Comparison of ENCODE assay signal across 28 cellular contexts in genomic region chr5:44697025-44697424, GRCh38.
"Had no signal": no experiment of that assay in that cellular context is flagged by ENCODE, and none has a peak within 500 bp of the region (broad histone marks: within the 10 kb centered on the region; RNA-seq: fewer than 3 reads in every experiment).

No MANE protein-coding gene starts in this region.

- H3K9me3 Mint-ChIP-seq: activated CD4-positive, alpha-beta T cell treated with anti-CD3 and anti-CD28 coated beads, Interleukin-2, amount 10 ng/mL, durations not matched to agents 7 days and 5 days; activated naive CD8-positive, alpha-beta T cell treated with anti-CD3 and anti-CD28 coated beads, Interleukin-2, amount 10 ng/mL, durations not matched to agents 7 days and 5 days; activated T-cell treated with anti-CD3 and anti-CD28 coated beads, Interleukin-2, amount 50 U/mL, for 24 hours; T-helper 1 cell treated with Interleukin-12 subunit alpha and Interleukin-12 subunit beta and Interleukin-4 antibody, amounts not matched to agents 30 μg/mL and 1 μg/mL, for 36 hours; T-helper 2 cell treated with Interferon-gamma antibody and Interleukin-4, amounts not matched to agents 5 μg/mL and 100 μg/mL, for 36 hours had no signal

- H3K4me3 ChIP-seq: ascending aorta, cardiac muscle cell, K562, SJCRH30 had no signal

- H3K9me3 ChIP-seq: ascending aorta, SJCRH30, SK-N-SH had no signal

- DNase-seq: activated CD4-positive, alpha-beta T cell treated with anti-CD3 and anti-CD28 coated beads for 36 hours; activated CD4-positive, alpha-beta T cell treated with anti-CD3 and anti-CD28 coated beads, Interleukin-2, amount 10 ng/mL, durations not matched to agents 7 days and 5 days; activated CD4-positive, alpha-beta T cell treated with anti-CD3 and anti-CD28 coated beads, Interleukin-2, amount 50 U/mL, for 48 hours; activated CD8-positive, alpha-beta T cell treated with anti-CD3 and anti-CD28 coated beads, Interleukin-2, amount 10 ng/mL, durations not matched to agents 7 days and 5 days; activated gamma-delta T cell; activated naive CD4-positive, alpha-beta T cell treated with Interleukin-2 at 50 U/mL for 16 hours; activated naive CD8-positive, alpha-beta T cell treated with anti-CD3 and anti-CD28 coated beads, Interleukin-2, amount 10 ng/mL, durations not matched to agents 7 days and 5 days; activated T-cell treated with anti-CD3 and anti-CD28 coated beads, Interleukin-2, amount 50 U/mL, for 24 hours; amygdala; NCI-H1048; NCI-H1436 treated with DMSO at 0.1 percent for 48 hours; NCI-H1694 treated with DMSO at 0.1 percent for 48 hours; NCI-H2029; NCI-H345; NCI-H524 treated with DMSO at 0.1 percent for 48 hours; OCI-M1; SHP77; SJCRH30; SK-N-SH had no signal

- ATAC-seq: activated CD4-positive, alpha-beta T cell treated with anti-CD3 and anti-CD28 coated beads for 36 hours; activated CD4-positive, CD25-positive, alpha-beta regulatory T cell treated with anti-CD3 and anti-CD28 coated beads, Interleukin-2, amount 50 U/mL, for 24 hours; activated CD8-positive, alpha-beta T cell treated with anti-CD3 and anti-CD28 coated beads, Interleukin-2, amount 10 ng/mL, durations not matched to agents 7 days and 5 days; K562 had no signal

- H3K4me1 Mint-ChIP-seq: activated CD4-positive, alpha-beta T cell treated with anti-CD3 and anti-CD28 coated beads for 36 hours; activated CD4-positive, alpha-beta T cell treated with anti-CD3 and anti-CD28 coated beads, Interleukin-2, amount 10 ng/mL, durations not matched to agents 7 days and 5 days; activated naive CD4-positive, alpha-beta T cell treated with anti-CD3 and anti-CD28 coated beads, Interleukin-2, amount 50 U/mL, for 24 hours; activated naive CD8-positive, alpha-beta T cell treated with anti-CD3 and anti-CD28 coated beads, Interleukin-2, amount 10 ng/mL, durations not matched to agents 7 days and 5 days; central memory CD8-positive, alpha-beta T cell had no signal

- H3K27me3 Mint-ChIP-seq: activated CD4-positive, alpha-beta T cell treated with anti-CD3 and anti-CD28 coated beads, Interleukin-2, amount 10 ng/mL, durations not matched to agents 7 days and 5 days; activated naive CD4-positive, alpha-beta T cell treated with anti-CD3 and anti-CD28 coated beads, Interleukin-2, amount 50 U/mL, for 24 hours; activated naive CD8-positive, alpha-beta T cell treated with anti-CD3 and anti-CD28 coated beads, Interleukin-2, amount 10 ng/mL, durations not matched to agents 7 days and 5 days; activated T-cell treated with anti-CD3 and anti-CD28 coated beads, Interleukin-2, amount 50 U/mL, for 24 hours; central memory CD8-positive, alpha-beta T cell had no signal

- H3K4me1 ChIP-seq: ascending aorta, SJCRH30 had no signal

- H3K36me3 Mint-ChIP-seq: activated naive CD4-positive, alpha-beta T cell treated with anti-CD3 and anti-CD28 coated beads, Interleukin-2, amount 50 U/mL, for 24 hours; activated naive CD8-positive, alpha-beta T cell treated with anti-CD3 and anti-CD28 coated beads, Interleukin-2, amount 10 ng/mL, durations not matched to agents 7 days and 5 days had no signal

- H3K4me3 Mint-ChIP-seq: activated CD4-positive, alpha-beta T cell treated with anti-CD3 and anti-CD28 coated beads for 36 hours; activated CD4-positive, alpha-beta T cell treated with anti-CD3 and anti-CD28 coated beads, Interleukin-2, amount 10 ng/mL, durations not matched to agents 7 days and 5 days; activated CD8-positive, alpha-beta T cell treated with anti-CD3 and anti-CD28 coated beads, Interleukin-2, amount 10 ng/mL, durations not matched to agents 7 days and 5 days; activated naive CD4-positive, alpha-beta T cell treated with anti-CD3 and anti-CD28 coated beads, Interleukin-2, amount 50 U/mL, for 24 hours; activated naive CD8-positive, alpha-beta T cell treated with anti-CD3 and anti-CD28 coated beads, Interleukin-2, amount 10 ng/mL, durations not matched to agents 7 days and 5 days; activated T-cell treated with anti-CD3 and anti-CD28 coated beads, Interleukin-2, amount 50 U/mL, for 24 hours; central memory CD8-positive, alpha-beta T cell; T-helper 1 cell treated with Interleukin-12 subunit alpha and Interleukin-12 subunit beta and Interleukin-4 antibody, amounts not matched to agents 30 μg/mL and 1 μg/mL, for 36 hours; T-helper 2 cell treated with Interferon-gamma antibody and Interleukin-4, amounts not matched to agents 5 μg/mL and 100 μg/mL, for 36 hours had no signal

- H3K27me3 ChIP-seq: ascending aorta, cardiac muscle cell, SJCRH30 had no signal

- H3K36me3 ChIP-seq: ascending aorta, cardiac muscle cell, SJCRH30 had no signal

- H3K9ac ChIP-seq: SK-N-SH had no signal

- H3K27ac ChIP-seq: ascending aorta, cardiac muscle cell, SJCRH30 had no signal

- H3K27ac Mint-ChIP-seq: activated CD4-positive, alpha-beta T cell treated with anti-CD3 and anti-CD28 coated beads for 36 hours; activated CD4-positive, alpha-beta T cell treated with anti-CD3 and anti-CD28 coated beads, Interleukin-2, amount 10 ng/mL, durations not matched to agents 7 days and 5 days; activated CD8-positive, alpha-beta T cell treated with anti-CD3 and anti-CD28 coated beads, Interleukin-2, amount 10 ng/mL, durations not matched to agents 7 days and 5 days; activated naive CD4-positive, alpha-beta T cell treated with anti-CD3 and anti-CD28 coated beads, Interleukin-2, amount 50 U/mL, for 24 hours; activated naive CD8-positive, alpha-beta T cell treated with anti-CD3 and anti-CD28 coated beads, Interleukin-2, amount 10 ng/mL, durations not matched to agents 7 days and 5 days; activated T-cell treated with anti-CD3 and anti-CD28 coated beads, Interleukin-2, amount 50 U/mL, for 24 hours; activated T-helper 2 cell treated with anti-CD3 and anti-CD28 coated beads, Interferon-gamma antibody, Interleukin-2, Interleukin-4, amounts not matched to agents 10 μg/mL and 5 μg/mL and 100 μg/mL, durations not matched to agents 14 hours and 24 hours and 36 hours; T-helper 1 cell treated with Interleukin-12 subunit alpha and Interleukin-12 subunit beta and Interleukin-4 antibody, amounts not matched to agents 30 μg/mL and 1 μg/mL, for 36 hours; T-helper 2 cell treated with Interferon-gamma antibody and Interleukin-4, amounts not matched to agents 5 μg/mL and 100 μg/mL, for 36 hours had no signal
